22 cellular contexts compared by ENCODE assay signal in genomic region chr11:70424765-70425164, GRCh38. TPM values are rescaled to one million over a fixed set of nuclear protein-coding genes. Genes with fewer than 3 reads are reported as not detected.
A peak's percentile ranks its signal among the peaks of the same experiment; 100 is the strongest.
DNase-seq lines count a peak whose midpoint lies in the region; ATAC-seq, FAIRE-seq and TF ChIP-seq lines count a peak whose summit lies in the region.
"Had no signal": no experiment of that assay in that cellular context is flagged by ENCODE, and none has a peak within 500 bp of the region (broad histone marks: within the 10 kb centered on the region; RNA-seq: fewer than 3 reads in every experiment).

No MANE protein-coding gene starts in this region.

- H3K36me3 ChIP-seq in HepG2 (replicated peaks in 1 of 2; ENCODE audit: control insufficient read depth in 1 of 2, insufficient read depth in 2 of 2, low read length in 2 of 2) (peaks cover 46 to 82% of the 10 kb centered on the region in 2 experiments; a peak in 4 of 5 replicates), right lobe of liver (peaks cover 0 to 58% (median 15%) of the 10 kb centered on the region in 4 donors), Loucy (ENCODE audit: insufficient read depth, low read length) (no peaks in the 10 kb centered on the region), endodermal cell (ENCODE audit: control insufficient read depth, insufficient read depth, low read length) (peaks cover 82% of the 10 kb centered on the region), upper lobe of left lung (peaks cover 16 to 97% (median 78%) of the 10 kb centered on the region in 4 donors)
- H3K36me3 ChIP-seq: uterus had no signal

- TF ChIP-seq POLR2A in HepG2 (IDR thresholded peaks at IDR 0.05; ENCODE audit: insufficient read depth in 1 of 2, low read depth in 2 of 2, low read length in 2 of 2) (no peak), right lobe of liver (IDR thresholded peaks at IDR 0.05) (no peak), upper lobe of left lung (IDR thresholded peaks at IDR 0.05) (no peak)

- intact Hi-C loops in HepG2 (cut with micrococcal nuclease; ENCODE audit: unreplicated experiment): no loop called here
- intact Hi-C loops in right lobe of liver (cut with DNase I): no loop called here
- intact Hi-C loops in posterior vena cava (cut with DNase I): no loop called here

- H3K9ac ChIP-seq in HepG2 (ENCODE audit: insufficient read depth, low read depth, low read length): no peak overlapping the region
- no peak overlapping the region for H3K9ac ChIP-seq in Loucy (ENCODE audit: low read depth, low read length, poor library complexity, severe bottlenecking)
- no peak overlapping the region for H3K9ac ChIP-seq in endodermal cell (ENCODE audit: extremely low read depth, low read length, poor library complexity, severe bottlenecking)
- H3K9ac ChIP-seq: GM23248 had no signal

- H3K4me1 ChIP-seq in HepG2 (ENCODE audit: insufficient read depth, low read length) (no peaks in the 10 kb centered on the region), right lobe of liver (no peaks in the 10 kb centered on the region), Loucy (ENCODE audit: insufficient read depth, low read length, poor library complexity, severe bottlenecking) (peaks cover 14% of the 10 kb centered on the region), endodermal cell (ENCODE audit: control insufficient read depth, insufficient read depth, low read length) (no peaks in the 10 kb centered on the region), upper lobe of left lung (peaks cover 0 to 4% (median 2%) of the 10 kb centered on the region in 4 donors)
- H3K4me1 ChIP-seq: gastroesophageal sphincter, uterus had no signal

- TF ChIP-seq CTCF in HepG2 (CRISPR knock-in tag; IDR thresholded peaks at IDR 0.05) (no peak), right lobe of liver (IDR thresholded peaks at IDR 0.05) (no peak), Loucy (conservative IDR thresholded peaks at IDR 0.05; ENCODE audit: low read length) (no peak; the same call in 1 of the 2 replicates), endodermal cell (conservative IDR thresholded peaks at IDR 0.05) (no peak), upper lobe of left lung (IDR thresholded peaks at IDR 0.05) (no peak), RWPE1 (conservative IDR thresholded peaks at IDR 0.05; ENCODE audit: low read depth) (no peak)

- H3K9me3 Mint-ChIP-seq in endodermal cell: no peaks in the 10 kb centered on the region
- H3K9me3 Mint-ChIP-seq: activated CD4-positive, alpha-beta T cell treated with anti-CD3 and anti-CD28 coated beads, Interleukin-2, amount 10 ng/mL, durations not matched to agents 24 days and 14 days; mesothelial cell of epicardium had no signal

- H2AFZ ChIP-seq in HepG2 (ENCODE audit: low read length): no peak overlapping the region
- H2AFZ ChIP-seq in Loucy (ENCODE audit: low read length): no peak overlapping the region
- H2AFZ ChIP-seq: GM23248 had no signal

- no TSS peak for BruUV-seq in HepG2 (replicated peaks; lab: Mats Ljungman, UMichigan)

- H3K27me3 ChIP-seq in HepG2 (ENCODE audit: control insufficient read depth in 1 of 2, insufficient read depth in 2 of 2, low read length in 2 of 2): no peaks in the 10 kb centered on the region
- no peaks in the 10 kb centered on the region for H3K27me3 ChIP-seq in right lobe of liver
- H3K27me3 ChIP-seq in Loucy (ENCODE audit: insufficient read depth, low read length, poor library complexity, severe bottlenecking): no peaks in the 10 kb centered on the region
- no peaks in the 10 kb centered on the region for H3K27me3 ChIP-seq in endodermal cell (ENCODE audit: control insufficient read depth, insufficient read depth, low read length, poor library complexity, severe bottlenecking)
- no peaks in the 10 kb centered on the region for H3K27me3 ChIP-seq in upper lobe of left lung
- H3K27me3 ChIP-seq: gastroesophageal sphincter, uterus had no signal

- H3K27ac ChIP-seq in HepG2 (ENCODE audit: extremely low read length, insufficient read depth, low read length): no peak overlapping the region
- H3K27ac ChIP-seq in right lobe of liver: no peak overlapping the region
- H3K27ac ChIP-seq in endodermal cell (ENCODE audit: low read depth, low read length): no peak overlapping the region
- H3K27ac ChIP-seq in upper lobe of left lung: no peak overlapping the region
- H3K27ac ChIP-seq in RWPE1: no peak overlapping the region
- H3K27ac ChIP-seq: C4-2B, gastroesophageal sphincter, GM23248, spleen, uterus had no signal

- peaks cover 77% of the 10 kb centered on the region for H3K36me3 Mint-ChIP-seq in endodermal cell (ENCODE audit: low read depth)

- FAIRE-seq in HepG2 (lab: Jason Lieb, UNC): no peak
- FAIRE-seq: TTC549 had no signal

- no peaks in the 10 kb centered on the region for H3K9me2 ChIP-seq in Loucy (replicated peaks; ENCODE audit: low read depth, low read length)

- no peak for TF ChIP-seq RAD21 in HepG2 (CRISPR knock-in tag; IDR thresholded peaks at IDR 0.05)

- CTCF ChIA-PET in HepG2 (lab: Yijun Ruan, JAX; ENCODE audit: low intra/inter-chr PET ratio, low total read pairs) (no interaction called here), RWPE1 (lab: Yijun Ruan, JAX) (interaction anchor here (0.8 kb wide), 1 partner anchor 1628 kb away, joined by 3 read pairs; no protein-coding TSS in a partner anchor)

- TF ChIP-seq EP300 in HepG2 (IDR thresholded peaks at IDR 0.05; ENCODE audit: low read depth in 2 of 2, low read length in 2 of 2) (no peak), HepG2 (CRISPR knock-in tag; IDR thresholded peaks at IDR 0.05; ENCODE audit: borderline replicate concordance) (no peak), upper lobe of left lung (IDR thresholded peaks at IDR 0.05) (no peak)

- POLR2A ChIA-PET in HepG2 (lab: Yijun Ruan, JAX) (no interaction called here), RWPE1 (lab: Yijun Ruan, JAX; ENCODE audit: low non-redundant PET) (no interaction called here)

- no peaks in the 10 kb centered on the region for H3K27me3 Mint-ChIP-seq in endodermal cell (ENCODE audit: insufficient read depth)
- H3K27me3 Mint-ChIP-seq: activated CD4-positive, alpha-beta T cell treated with anti-CD3 and anti-CD28 coated beads, Interleukin-2, amount 10 ng/mL, durations not matched to agents 24 days and 14 days had no signal

- H3K4me3 ChIP-seq in HepG2 (replicated peaks in 1 of 3; ENCODE audit: insufficient read depth in 1 of 3, low read depth in 2 of 3, low read length in 3 of 3): no peak overlapping the region
- H3K4me3 ChIP-seq in right lobe of liver: no peak overlapping the region
- peak overlapping the region; percentile 25 for H3K4me3 ChIP-seq in Loucy (ENCODE audit: low read length, poor library complexity, severe bottlenecking)
- H3K4me3 ChIP-seq in endodermal cell (ENCODE audit: low read length): no peak overlapping the region
- H3K4me3 ChIP-seq in upper lobe of left lung: no peak overlapping the region
- H3K4me3 ChIP-seq: gastroesophageal sphincter, GM23248, spleen, uterus had no signal

- in situ Hi-C loops in HepG2 (cut with HindIII; ENCODE audit: extremely low pct_ligation_motif_present, low pct_unique_long_range_greater_than_20kb): no loop called here

- peak overlapping the region; percentile 55 for H3K27ac Mint-ChIP-seq in endodermal cell
- H3K27ac Mint-ChIP-seq: mesothelial cell of epicardium had no signal

- no peaks in the 10 kb centered on the region for H3K79me2 ChIP-seq in HepG2 (ENCODE audit: insufficient read depth, low read length)
- no peaks in the 10 kb centered on the region for H3K79me2 ChIP-seq in Loucy (ENCODE audit: insufficient read depth, low read length)

- H3F3A ChIP-seq in Loucy (ENCODE audit: low read depth): no peaks in the 10 kb centered on the region

- 99% methylated on average over 11 of the region's 11 CpGs for WGBS in HepG2 (ENCODE audit: low lambda C conversion rate)
- 77% methylated on average over 9 of the region's 11 CpGs for WGBS in right lobe of liver (ENCODE audit: insufficient coverage, low coverage, low lambda C conversion rate, missing lambda C conversion rate)
- 96 to 97% methylated on average over 9 to 11 of the region's 11 CpGs for WGBS in endodermal cell (ENCODE audit: insufficient coverage in 1 of 2, insufficient read length in 1 of 2), 2 experiments
- 89 to 90% methylated on average over 7 to 11 of the region's 11 CpGs for WGBS in upper lobe of left lung, 2 donors

- H4K20me1 ChIP-seq in HepG2 (ENCODE audit: insufficient read depth, low read length): no peaks in the 10 kb centered on the region
- no peaks in the 10 kb centered on the region for H4K20me1 ChIP-seq in Loucy (ENCODE audit: insufficient read depth, low read length, poor library complexity, severe bottlenecking)

- no peak for DNase-seq in HepG2 (ENCODE audit: low spot score)
- no peak for DNase-seq in right lobe of liver
- peak; percentile 66 for DNase-seq in endodermal cell
- DNase-seq in upper lobe of left lung: no peak
- DNase-seq in posterior vena cava (ENCODE audit: low spot score): no peak
- no peak for DNase-seq in RWPE1 (ENCODE audit: low spot score)
- DNase-seq: activated effector memory CD4-positive, alpha-beta T cell treated with anti-CD3 and anti-CD28 coated beads, Interleukin-2, amount 50 U/mL, for 16 hours; left colon; MM.1S; NCI-H1930; substantia nigra had no signal

- peak; percentile 11; the same call in 2 of the 3 replicates for ATAC-seq in HepG2
- no peak for ATAC-seq in right lobe of liver
- no peak for ATAC-seq in upper lobe of left lung (ENCODE audit: low FRiP score in 2 of 2)
- no peak for ATAC-seq in HG02623 (IDR thresholded peaks at IDR 0.05; ENCODE audit: unreplicated experiment)
- ATAC-seq: gastroesophageal sphincter, Right ventricle myocardium inferior had no signal

- H3K4me2 ChIP-seq in HepG2 (ENCODE audit: low read depth, low read length) (no peak overlapping the region), Loucy (ENCODE audit: low read depth, low read length, poor library complexity, severe bottlenecking) (peak overlapping the region; percentile 58)

- H3K4me3 Mint-ChIP-seq in endodermal cell: no peak overlapping the region
- H3K4me3 Mint-ChIP-seq: activated CD4-positive, alpha-beta T cell treated with anti-CD3 and anti-CD28 coated beads, Interleukin-2, amount 10 ng/mL, durations not matched to agents 24 days and 14 days; mesothelial cell of epicardium had no signal

- H3K9me3 ChIP-seq in HepG2 (ENCODE audit: low read length) (no peaks in the 10 kb centered on the region), right lobe of liver (no peaks in the 10 kb centered on the region), Loucy (ENCODE audit: insufficient read depth, low read depth, low read length) (no peaks in the 10 kb centered on the region), endodermal cell (ENCODE audit: control insufficient read depth, low read length) (no peaks in the 10 kb centered on the region), upper lobe of left lung (no peaks in the 10 kb centered on the region)
- H3K9me3 ChIP-seq: gastroesophageal sphincter, spleen, uterus had no signal

- no peaks in the 10 kb centered on the region for H3K4me1 Mint-ChIP-seq in endodermal cell

RNA-seq across cellular contexts. Expression of gene CTTN, which starts 26.4 kb away (rescaled TPM):
- 83.4 and 114 TPM in 2 replicates for total RNA-seq in HepG2 (2016; rRNA removed; fragmentation: Illumina TruSeq; extraction: Trizol)
- 24.8 and 25.9 TPM in 2 replicates for total RNA-seq in HepG2 (2016; cell fraction: cytosol; rRNA removed; fragmentation: Illumina TruSeq; extraction: Trizol; ENCODE audit: low read depth)
- total RNA-seq in HepG2 (2016; cell fraction: insoluble cytoplasmic fraction; rRNA removed; fragmentation: Illumina TruSeq; extraction: Trizol): 73.1 and 116 TPM in 2 replicates
- total RNA-seq in HepG2 (2016; cell fraction: membrane; rRNA removed; fragmentation: Illumina TruSeq; extraction: Trizol): 32.0 and 33.7 TPM in 2 replicates
- total RNA-seq in HepG2 (2016; cell fraction: nucleus; rRNA removed; fragmentation: Illumina TruSeq; extraction: Trizol): 137 and 150 TPM in 2 replicates
- polyA plus RNA-seq in HepG2 (2011; rRNA removed): 84.4 and 113 TPM in 2 replicates
- 33.9 and 36.5 TPM in 2 replicates for polyA plus RNA-seq in HepG2 (2011; cell fraction: cytosol; rRNA removed)
- polyA plus RNA-seq in HepG2 (2011; cell fraction: nucleus; rRNA removed): 750 and 779 TPM in 2 replicates
- 108 and 143 TPM in 2 replicates for polyA plus RNA-seq in HepG2 (2012)
- 12.3 and 19.6 TPM in 2 replicates for polyA plus RNA-seq in HepG2 (2016; cell fraction: cytosol; fragmentation: Illumina TruSeq; extraction: Trizol; ENCODE audit: low read depth)
- 66.5 and 76.4 TPM in 2 replicates for polyA plus RNA-seq in HepG2 (2016; cell fraction: insoluble cytoplasmic fraction; fragmentation: Illumina TruSeq; extraction: Trizol; ENCODE audit: low read depth)
- 13.0 and 13.5 TPM in 2 replicates for polyA plus RNA-seq in HepG2 (2016; cell fraction: membrane; fragmentation: Illumina TruSeq; extraction: Trizol; ENCODE audit: low read depth)
- 282 and 310 TPM in 2 replicates for polyA plus RNA-seq in HepG2 (2016; cell fraction: nucleus; fragmentation: Illumina TruSeq; extraction: Trizol; ENCODE audit: insufficient read depth, low read depth)
- 87.3 and 152 TPM in 2 replicates for polyA minus RNA-seq in HepG2 (2011; rRNA and poly(A)+ RNA removed; ENCODE audit: low replicate concordance)
- 29.2 and 32.4 TPM in 2 replicates for polyA minus RNA-seq in HepG2 (2011; cell fraction: cytosol; rRNA and poly(A)+ RNA removed)
- 286 and 330 TPM in 2 replicates for polyA minus RNA-seq in HepG2 (2011; cell fraction: nucleus; rRNA and poly(A)+ RNA removed)
- 10 to 100 TPM; 63.6 to 90.8 (median 78.5) TPM for total RNA-seq in right lobe of liver
- total RNA-seq in endodermal cell: 100 to 1,000 TPM; 282 to 283 TPM
- 150 TPM for polyA plus RNA-seq in endodermal cell (2013, experiment 1 of 2)
- polyA plus RNA-seq in endodermal cell (2013, experiment 2 of 2): 132 TPM
- 100 to 1,000 TPM; 175 to 413 (median 218) TPM for total RNA-seq in upper lobe of left lung
- total RNA-seq in posterior vena cava: 100 to 1,000 TPM; 192 to 195 TPM
